18 cellular contexts compared by ENCODE assay signal in genomic region chr1:157442065-157442464, GRCh38.
"Had no signal": no experiment of that assay in that cellular context is flagged by ENCODE, and none has a peak within 500 bp of the region (broad histone marks: within the 10 kb centered on the region; RNA-seq: fewer than 3 reads in every experiment).

No MANE protein-coding gene starts in this region.

- H3K4me3 ChIP-seq: spleen, transverse colon had no signal

- H3K9me3 Mint-ChIP-seq: activated T-cell treated with anti-CD3 and anti-CD28 coated beads, Interleukin-2, amount 50 U/mL, for 24 hours; brain; effector memory CD8-positive, alpha-beta T cell; stimulated activated naive B cell treated with anti-CD40 and anti-IgM and Interleukin-4, amounts not matched to agents 10 μg/mL and 1 μg/mL and 100 μg/mL, for 72 hours had no signal

- H3K27me3 Mint-ChIP-seq: activated naive CD8-positive, alpha-beta T cell; activated T-cell treated with anti-CD3 and anti-CD28 coated beads, Interleukin-2, amount 50 U/mL, for 24 hours; effector memory CD8-positive, alpha-beta T cell had no signal

- H3K36me3 ChIP-seq: spleen, transverse colon had no signal

- H3K36me3 Mint-ChIP-seq: activated CD8-positive, alpha-beta memory T cell treated with anti-CD3 and anti-CD28 coated beads, Interleukin-2, amount 10 ng/mL, durations not matched to agents 7 days and 5 days; activated naive CD8-positive, alpha-beta T cell; brain; stimulated activated naive B cell treated with anti-CD40 and anti-IgM and Interleukin-4, amounts not matched to agents 10 μg/mL and 1 μg/mL and 100 μg/mL, for 72 hours had no signal

- H3K4me1 Mint-ChIP-seq: activated CD8-positive, alpha-beta memory T cell treated with anti-CD3 and anti-CD28 coated beads, Interleukin-2, amount 10 ng/mL, durations not matched to agents 7 days and 5 days; stimulated activated naive B cell treated with anti-CD40 and anti-IgM and Interleukin-4, amounts not matched to agents 10 μg/mL and 1 μg/mL and 100 μg/mL, for 72 hours had no signal

- H3K27ac Mint-ChIP-seq: activated CD8-positive, alpha-beta memory T cell treated with anti-CD3 and anti-CD28 coated beads, Interleukin-2, amount 10 ng/mL, durations not matched to agents 7 days and 5 days; activated naive CD8-positive, alpha-beta T cell; activated T-cell treated with anti-CD3 and anti-CD28 coated beads, Interleukin-2, amount 50 U/mL, for 24 hours; effector memory CD8-positive, alpha-beta T cell; stimulated activated naive B cell treated with anti-CD40 and anti-IgM and Interleukin-4, amounts not matched to agents 10 μg/mL and 1 μg/mL and 100 μg/mL, for 72 hours had no signal

- ATAC-seq: activated CD8-positive, alpha-beta memory T cell treated with anti-CD3 and anti-CD28 coated beads, Interleukin-2, amount 10 ng/mL, durations not matched to agents 7 days and 5 days; effector memory CD8-positive, alpha-beta T cell; left ventricle myocardium superior; right cardiac atrium; stimulated activated naive B cell treated with anti-CD40 and anti-IgM and Interleukin-4, amounts not matched to agents 10 μg/mL and 1 μg/mL and 100 μg/mL, for 72 hours had no signal

- H3K4me1 ChIP-seq: spleen had no signal

- DNase-seq: activated CD4-positive, alpha-beta T cell treated with anti-CD3 and anti-CD28 coated beads, Interleukin-2, amount 50 U/mL, for 4 hours; activated CD4-positive, CD25-positive, alpha-beta regulatory T cell treated with anti-CD3 and anti-CD28 coated beads, Interleukin-2, amount 50 U/mL, for 72 hours; activated CD8-positive, alpha-beta memory T cell treated with anti-CD3 and anti-CD28 coated beads, Interleukin-2, amount 10 ng/mL, durations not matched to agents 7 days and 5 days; activated effector memory CD4-positive, alpha-beta T cell treated with Interleukin-2 at 50 U/mL for 16 hours; activated T-cell treated with anti-CD3 and anti-CD28 coated beads, Interleukin-2, amount 50 U/mL, for 24 hours; amygdala; effector memory CD8-positive, alpha-beta T cell; erythroblast; glutamatergic neuron; left ventricle myocardium superior; posterior cingulate gyrus; right cardiac atrium; spleen; stimulated activated CD4-positive, alpha-beta T cell treated with anti-CD3 and anti-CD28 coated beads, Interleukin-1b, Interleukin-23, amount 100 ng/mL, for 48 hours; stimulated activated naive B cell treated with anti-CD40 and anti-IgM and Interleukin-4, amounts not matched to agents 10 μg/mL and 1 μg/mL and 100 μg/mL, for 72 hours; transverse colon had no signal

- H3K27me3 ChIP-seq: spleen, transverse colon had no signal

- H3K9me3 ChIP-seq: spleen, transverse colon had no signal

- H3K27ac ChIP-seq: spleen, transverse colon had no signal

- H3K4me3 Mint-ChIP-seq: activated CD8-positive, alpha-beta memory T cell treated with anti-CD3 and anti-CD28 coated beads, Interleukin-2, amount 10 ng/mL, durations not matched to agents 7 days and 5 days; activated naive CD8-positive, alpha-beta T cell; activated T-cell treated with anti-CD3 and anti-CD28 coated beads, Interleukin-2, amount 50 U/mL, for 24 hours; brain; effector memory CD8-positive, alpha-beta T cell; stimulated activated naive B cell treated with anti-CD40 and anti-IgM and Interleukin-4, amounts not matched to agents 10 μg/mL and 1 μg/mL and 100 μg/mL, for 72 hours had no signal
